ENCODE assay signal across 20 cellular contexts in genomic region chr18:46242185-46242584, GRCh38.
A peak's percentile ranks its signal among the peaks of the same experiment; 100 is the strongest.
DNase-seq lines count a peak whose midpoint lies in the region; ATAC-seq, FAIRE-seq and TF ChIP-seq lines count a peak whose summit lies in the region.
"Had no signal": no experiment of that assay in that cellular context is flagged by ENCODE, and none has a peak within 500 bp of the region (broad histone marks: within the 10 kb centered on the region; RNA-seq: fewer than 3 reads in every experiment).

No MANE protein-coding gene starts in this region.

- H3K9me3 ChIP-seq in SK-N-SH: no peaks in the 10 kb centered on the region
- H3K9me3 ChIP-seq in A549: no peaks in the 10 kb centered on the region
- no peaks in the 10 kb centered on the region for H3K9me3 ChIP-seq in OCI-LY3 (ENCODE audit: insufficient read depth, low read length)
- H3K9me3 ChIP-seq: BE2C; BLaER1 treated with 17β-estradiol and CSF1 and Interleukin-3, amounts not matched to agents 10 nM and 100 nM; HAP-1 had no signal

- TF ChIP-seq EP300 in SK-N-SH (IDR thresholded peaks at IDR 0.05; ENCODE audit: borderline replicate concordance in 1 of 2, low read depth in 1 of 2, low read length in 1 of 2) (no peak), A549 (IDR thresholded peaks at IDR 0.05) (no peak)

- POLR2A ChIA-PET in SK-N-SH (lab: Yijun Ruan, JAX) (no interaction called here), A549 (lab: Yijun Ruan, JAX) (no interaction called here)

- H3K27me3 ChIP-seq in SK-N-SH (ENCODE audit: insufficient read depth) (no peaks in the 10 kb centered on the region), OCI-LY3 (ENCODE audit: low read depth, low read length) (no peaks in the 10 kb centered on the region)
- H3K27me3 ChIP-seq: BE2C; BLaER1 treated with 17β-estradiol and CSF1 and Interleukin-3, amounts not matched to agents 10 nM and 100 nM had no signal

- H2AFZ ChIP-seq in SK-N-SH (ENCODE audit: low read depth): 0 out of 2 replicates have a peak overlapping the region, but pooled peaks have one; percentile 13
- H2AFZ ChIP-seq in OCI-LY3 (ENCODE audit: low read depth, low read length): no peak overlapping the region

- CTCF ChIA-PET in SK-N-SH (lab: Yijun Ruan, JAX) (no interaction called here), A549 (lab: Yijun Ruan, JAX) (no interaction called here)

- FAIRE-seq in A549 (lab: Jason Lieb, UNC): no peak
- FAIRE-seq: GM12892, H54 had no signal

- TF ChIP-seq RAD21 in SK-N-SH (IDR thresholded peaks at IDR 0.05; ENCODE audit: low read length): no peak
- TF ChIP-seq RAD21 in A549 (conservative IDR thresholded peaks at IDR 0.05 in 1 of 2, IDR thresholded peaks at IDR 0.05 in 1 of 2): no peak

- H3K4me1 ChIP-seq in SK-N-SH (ENCODE audit: control insufficient read depth in 1 of 2, insufficient read depth in 2 of 2, low read depth in 1 of 2, low read length in 1 of 2) (peaks cover 0 to 13% of the 10 kb centered on the region in 2 experiments; a peak in 2 of 4 replicates), A549 (peaks cover 8% of the 10 kb centered on the region; the same call in 2 of the 3 replicates), OCI-LY3 (ENCODE audit: low read length) (peaks cover 6% of the 10 kb centered on the region)
- H3K4me1 ChIP-seq: BE2C; BLaER1 treated with 17β-estradiol and CSF1 and Interleukin-3, amounts not matched to agents 10 nM and 100 nM; HAP-1 had no signal

- no peak for TF ChIP-seq POLR2A in A549 (IDR thresholded peaks at IDR 0.05; ENCODE audit: low read length)

- no peaks in the 10 kb centered on the region for H3K9me2 ChIP-seq in SK-N-SH

- H3K36me3 ChIP-seq in SK-N-SH (replicated peaks in 1 of 2; ENCODE audit: control insufficient read depth in 1 of 2, insufficient read depth in 2 of 2, low read length in 1 of 2) (peaks cover 0 to 7% of the 10 kb centered on the region in 2 experiments), OCI-LY3 (replicated peaks; ENCODE audit: low read depth, low read length) (peaks cover 13% of the 10 kb centered on the region)
- H3K36me3 ChIP-seq: BE2C, HAP-1 had no signal

- TF ChIP-seq CTCF in SK-N-SH (IDR thresholded peaks at IDR 0.05): no peak
- TF ChIP-seq CTCF in A549 (IDR thresholded peaks at IDR 0.05): no peak
- TF ChIP-seq CTCF in OCI-LY3 (IDR thresholded peaks at IDR 0.05; ENCODE audit: low read depth, low read length): no peak

- H3K79me2 ChIP-seq in SK-N-SH (ENCODE audit: insufficient read depth) (peaks cover 69% of the 10 kb centered on the region), OCI-LY3 (ENCODE audit: low read length) (peaks cover 96% of the 10 kb centered on the region)

- DNase-seq in SK-N-SH (no peak), A549 (ENCODE audit: low read depth in 1 of 2, low spot score in 1 of 2) (no peak)
- no peak for DNase-seq in activated CD4-positive, alpha-beta T cell treated with anti-CD3 and anti-CD28 coated beads for 48 hours
- DNase-seq in activated CD4-positive, alpha-beta T cell treated with anti-CD3 and anti-CD28 coated beads, Interleukin-2, amount 50 U/mL, for 4 hours: no peak
- DNase-seq: ACHN; AML-193; BE2C; CD4-positive, alpha-beta memory T cell; COR-L47; DMS153; DND-41; GOT3; HFFc6 had no signal

- ATAC-seq in SK-N-SH treated with all-trans-retinoic acid at 6 μM for 48 hours (no peak), A549 (no peak)

- peaks cover 17% of the 10 kb centered on the region for H3F3A ChIP-seq in SK-N-SH (replicated peaks; ENCODE audit: insufficient read depth)

- 94% methylated on average over 6 of the region's 6 CpGs for WGBS in SK-N-SH (ENCODE audit: low lambda C conversion rate)
- WGBS in A549 (ENCODE audit: missing lambda C conversion rate): 83% methylated on average over 6 of the region's 6 CpGs

- H4K20me1 ChIP-seq in SK-N-SH (ENCODE audit: insufficient read depth) (peaks cover 5% of the 10 kb centered on the region), OCI-LY3 (ENCODE audit: insufficient read depth, low read length) (peaks cover 54% of the 10 kb centered on the region)

- no peak overlapping the region for H3K27ac ChIP-seq in SK-N-SH (ENCODE audit: low read depth in 2 of 2, low read length in 1 of 2)
- H3K27ac ChIP-seq in A549: no peak overlapping the region
- H3K27ac ChIP-seq in OCI-LY3 (ENCODE audit: low read length): no peak overlapping the region
- H3K27ac ChIP-seq: 22Rv1; BLaER1 treated with 17β-estradiol and CSF1 and Interleukin-3, amounts not matched to agents 10 nM and 100 nM had no signal

- H3K9ac ChIP-seq in SK-N-SH (no peak overlapping the region), OCI-LY3 (ENCODE audit: low read length) (no peak overlapping the region)
- H3K9ac ChIP-seq: BLaER1 treated with 17β-estradiol and CSF1 and Interleukin-3, amounts not matched to agents 10 nM and 100 nM had no signal

- H3K4me3 ChIP-seq in SK-N-SH (ENCODE audit: low read depth in 2 of 2, low read length in 1 of 2) (no peak overlapping the region), A549 (no peak overlapping the region), OCI-LY3 (ENCODE audit: low read length) (no peak overlapping the region)
- H3K4me3 ChIP-seq: BLaER1 treated with 17β-estradiol and CSF1 and Interleukin-3, amounts not matched to agents 10 nM and 100 nM; HAP-1 had no signal

- H3K4me2 ChIP-seq in SK-N-SH (no peak overlapping the region), A549 (no peak overlapping the region), OCI-LY3 (ENCODE audit: low read length) (peak overlapping the region; percentile 6; the same call in 1 of the 2 replicates)
- H3K4me2 ChIP-seq: BLaER1 treated with 17β-estradiol and CSF1 and Interleukin-3, amounts not matched to agents 10 nM and 100 nM had no signal

TF ChIP-seq in SK-N-SH, 30 proteins besides CTCF, POLR2A, EP300 and RAD21 (continues in another document):
- TF ChIP-seq GATA2 (CRISPR knock-in tag; IDR thresholded peaks at IDR 0.05): no peak
- TF ChIP-seq POLR2AphosphoS5 (IDR thresholded peaks at IDR 0.05; ENCODE audit: low read depth, low read length): no peak
- no peak for TF ChIP-seq FOXJ3 (CRISPR knock-in tag; IDR thresholded peaks at IDR 0.05)
- TF ChIP-seq USF1 (IDR thresholded peaks at IDR 0.05; ENCODE audit: borderline replicate concordance, low read depth): no peak
- TF ChIP-seq RFX5 (IDR thresholded peaks at IDR 0.05; ENCODE audit: low read length): no peak
- no peak for TF ChIP-seq RXRA (IDR thresholded peaks at IDR 0.05; ENCODE audit: borderline replicate concordance, low read depth)
- no peak for TF ChIP-seq MAX (IDR thresholded peaks at IDR 0.05; ENCODE audit: low read depth)
- no peak for TF ChIP-seq MEF2A (IDR thresholded peaks at IDR 0.05; ENCODE audit: borderline replicate concordance, low read depth)

TF ChIP-seq in SK-N-SH treated with all-trans-retinoic acid at 6 μM for 48 hours, 23 proteins besides CTCF, POLR2A, EP300 and RAD21 (continues in another document):
- TF ChIP-seq RARB (CRISPR knock-in tag; IDR thresholded peaks at IDR 0.05) (no peak), SNAI2 (CRISPR knock-in tag; IDR thresholded peaks at IDR 0.05) (no peak), TSHZ2 (CRISPR knock-in tag; IDR thresholded peaks at IDR 0.05) (no peak), ZNF8 (CRISPR knock-in tag; IDR thresholded peaks at IDR 0.05) (no peak), CSDC2 (CRISPR knock-in tag; IDR thresholded peaks at IDR 0.05) (no peak)

TF ChIP-seq in A549, 52 proteins besides CTCF, POLR2A, EP300 and RAD21:
- TF ChIP-seq MAFK (IDR thresholded peaks at IDR 0.05; ENCODE audit: partially characterized antibody) (peak; percentile 56), CBX8 (IDR thresholded peaks at IDR 0.05) (no peak)
